ENCODE assay signal across 18 cellular contexts in the genomic region with DNA sequence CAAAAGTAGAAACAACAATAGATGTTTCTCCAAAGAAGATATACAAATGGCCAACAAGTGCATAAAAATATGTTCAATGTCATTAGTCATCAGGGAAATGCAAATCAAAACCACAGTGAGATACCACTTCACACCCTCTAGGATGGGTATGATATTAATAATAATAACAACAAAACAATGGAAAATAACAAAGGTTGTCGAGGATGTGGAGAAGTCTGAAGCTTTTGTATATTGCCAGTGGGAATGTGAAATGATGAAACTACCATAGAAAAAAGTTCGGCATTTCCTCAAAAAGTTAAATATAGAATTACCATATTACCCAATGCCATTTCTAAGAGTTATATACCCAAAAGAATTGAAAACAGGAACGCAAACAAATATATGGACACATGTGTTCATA. TPM values are rescaled to one million over a fixed set of nuclear protein-coding genes. Genes with fewer than 3 reads are reported as not detected.
DNase-seq lines count a peak whose midpoint lies in the region; ATAC-seq and TF ChIP-seq lines count a peak whose summit lies in the region.
"Had no signal": no experiment of that assay in that cellular context is flagged by ENCODE, and none has a peak within 500 bp of the region (broad histone marks: within the 10 kb centered on the region; RNA-seq: fewer than 3 reads in every experiment).

No MANE protein-coding gene starts in this region.

- TF ChIP-seq CTCF in natural killer cell (IDR thresholded peaks at IDR 0.05) (no peak), epithelial cell of esophagus (IDR thresholded peaks at IDR 0.05; ENCODE audit: insufficient read depth, low read depth, low read length, missing control alignments) (no peak), vagina (IDR thresholded peaks at IDR 0.05) (no peak)

- H3K4me3 ChIP-seq in epithelial cell of esophagus (ENCODE audit: low read length) (no peak overlapping the region), vagina (no peak overlapping the region)
- H3K4me3 ChIP-seq: HAP-1, mucosa of descending colon, sigmoid colon, SK-N-MC had no signal

- no peaks in the 10 kb centered on the region for H3K9me3 ChIP-seq in vagina
- H3K9me3 ChIP-seq: Caco-2, HAP-1, mucosa of descending colon, sigmoid colon had no signal

- no peaks in the 10 kb centered on the region for H3K27me3 ChIP-seq in vagina
- H3K27me3 ChIP-seq: sigmoid colon had no signal

- peaks cover 69 to 77% of the 10 kb centered on the region in 2 donors for H3K4me1 Mint-ChIP-seq in natural killer cell treated with Interleukin-12 subunit alpha and Interleukin-12 subunit beta and Interleukin-15 and Interleukin-18, amount 100 ng/mL, for 72 hours (ENCODE audit: low read depth in 2 of 2)
- peaks cover 23 to 32% of the 10 kb centered on the region in 2 donors for H3K4me1 Mint-ChIP-seq in natural killer cell

- H3K36me3 ChIP-seq in vagina: no peaks in the 10 kb centered on the region
- H3K36me3 ChIP-seq: HAP-1, sigmoid colon had no signal

- intact Hi-C loops in natural killer cell (cut with micrococcal nuclease): no loop called here
- intact Hi-C loops in vagina (cut with DNase I): no loop called here

- peaks cover 18% of the 10 kb centered on the region for H3K36me3 Mint-ChIP-seq in natural killer cell treated with Interleukin-12 subunit alpha and Interleukin-12 subunit beta and Interleukin-15 and Interleukin-18, amount 100 ng/mL, for 72 hours
- no peaks in the 10 kb centered on the region for H3K36me3 Mint-ChIP-seq in natural killer cell

- H3K27ac ChIP-seq in vagina: peak overlapping the region; percentile 98
- H3K27ac ChIP-seq: SK-N-MC had no signal

- H3K4me1 ChIP-seq in vagina: peaks cover 47% of the 10 kb centered on the region

- H3K27me3 Mint-ChIP-seq in natural killer cell treated with Interleukin-12 subunit alpha and Interleukin-12 subunit beta and Interleukin-15 and Interleukin-18, amount 100 ng/mL, for 72 hours: no peaks in the 10 kb centered on the region
- H3K27me3 Mint-ChIP-seq in natural killer cell (ENCODE audit: low read depth in 2 of 2): no peaks in the 10 kb centered on the region

- no peaks in the 10 kb centered on the region for H3K9me3 Mint-ChIP-seq in natural killer cell treated with Interleukin-12 subunit alpha and Interleukin-12 subunit beta and Interleukin-15 and Interleukin-18, amount 100 ng/mL, for 72 hours
- H3K9me3 Mint-ChIP-seq in natural killer cell: no peaks in the 10 kb centered on the region

- DNase-seq in natural killer cell treated with Interleukin-12 subunit alpha and Interleukin-12 subunit beta and Interleukin-15 and Interleukin-18, amount 100 ng/mL, for 72 hours (ENCODE audit: low spot score): no peak
- DNase-seq in natural killer cell: no peak
- peak; percentile 13 for DNase-seq in NOMO-1 treated with dmso at 0.1 percent for 144 hours (lab: John Stamatoyannopoulos, UW; ENCODE audit: unreplicated experiment)
- DNase-seq in epithelial cell of esophagus (ENCODE audit: low read depth): peak; percentile 33
- no peak for DNase-seq in vagina (ENCODE audit: extremely low spot score in 2 of 2)
- DNase-seq in NCI-H510A (lab: John Stamatoyannopoulos, UW): no peak
- DNase-seq in RKO (ENCODE audit: low spot score): no peak
- no peak for DNase-seq in mucosa of gallbladder (ENCODE audit: low spot score)
- DNase-seq: activated CD8-positive, alpha-beta memory T cell treated with anti-CD3 and anti-CD28 coated beads, Interleukin-2, amount 50 U/mL, for 4 hours; activated gamma-delta T cell; Caco-2; NCI-H1048; NCI-H2029 treated with DMSO at 0.1 percent for 48 hours; stimulated activated CD4-positive, alpha-beta T cell treated with anti-CD3 and anti-CD28 coated beads, Interleukin-2, amount 100 ng/mL, for 24 hours had no signal

- peak overlapping the region; percentile 91 to 97 for H3K27ac Mint-ChIP-seq in natural killer cell treated with Interleukin-12 subunit alpha and Interleukin-12 subunit beta and Interleukin-15 and Interleukin-18, amount 100 ng/mL, for 72 hours
- no peak overlapping the region for H3K27ac Mint-ChIP-seq in natural killer cell

- no peak for TF ChIP-seq POLR2A in vagina (IDR thresholded peaks at IDR 0.05)

- peak overlapping the region; percentile 14 for H3K4me3 Mint-ChIP-seq in natural killer cell treated with Interleukin-12 subunit alpha and Interleukin-12 subunit beta and Interleukin-15 and Interleukin-18, amount 100 ng/mL, for 72 hours
- no peak overlapping the region for H3K4me3 Mint-ChIP-seq in natural killer cell

- ATAC-seq in natural killer cell treated with Interleukin-12 subunit alpha and Interleukin-12 subunit beta and Interleukin-15 and Interleukin-18, amount 100 ng/mL, for 72 hours: no peak
- ATAC-seq in natural killer cell: no peak

RNA-seq across cellular contexts. Expression of gene BHLHE40, which starts 10.8 kb away (rescaled TPM):
- 100 to 1,000 TPM; 579 to 941 TPM for total RNA-seq in natural killer cell treated with Interleukin-12 subunit alpha and Interleukin-12 subunit beta and Interleukin-15 and Interleukin-18, amount 100 ng/mL, for 72 hours
- total RNA-seq in natural killer cell: 100 to 1,000 TPM; 512 to 725 (median 719) TPM
- 347 TPM for total RNA-seq in vagina
- total RNA-seq in mucosa of gallbladder: 56.5 TPM

Comparison
In these comparisons a context has a peak if more than half of its experiments do, and no peak if none do; other contexts are left out.
1. H3K27ac Mint-ChIP-seq: peak in natural killer cell treated with Interleukin-12 subunit alpha and Interleukin-12 subunit beta and Interleukin-15 and Interleukin-18, amount 100 ng/mL, for 72 hours (2 of 2); none in natural killer cell (0 of 2).
2. DNase-seq: peak in NOMO-1 treated with dmso at 0.1 percent for 144 hours (single experiment) and epithelial cell of esophagus (single experiment); none in natural killer cell treated with Interleukin-12 subunit alpha and Interleukin-12 subunit beta and Interleukin-15 and Interleukin-18, amount 100 ng/mL, for 72 hours (single experiment), natural killer cell (single experiment), vagina (0 of 2), NCI-H510A (single experiment), RKO (single experiment) and mucosa of gallbladder (single experiment).